In the genomic region with DNA sequence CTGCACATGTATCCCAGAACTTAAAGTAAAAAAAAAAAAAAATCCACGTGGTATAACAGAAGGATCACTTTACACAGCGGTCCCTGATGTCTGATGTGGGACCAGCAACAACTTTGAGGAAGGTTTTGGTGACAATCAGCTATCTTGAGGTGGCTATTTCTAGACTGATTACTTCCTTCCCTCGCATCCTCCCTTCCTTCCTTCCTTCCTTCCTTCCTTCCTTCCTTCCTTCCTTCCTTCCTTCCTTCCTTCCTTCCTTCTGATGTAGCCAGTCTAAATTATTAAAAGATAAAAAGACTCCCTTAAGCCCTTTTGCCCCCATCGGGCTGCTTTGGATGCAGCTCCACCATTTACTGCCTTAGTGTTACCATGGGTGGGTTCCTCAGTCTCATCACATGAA, we compare ENCODE assay signal across 24 cellular contexts.
"Had no signal": no experiment of that assay in that cellular context is flagged by ENCODE, and none has a peak within 500 bp of the region (broad histone marks: within the 10 kb centered on the region; RNA-seq: fewer than 3 reads in every experiment).

No MANE protein-coding gene starts in this region.

- H3K9me3 ChIP-seq: ascending aorta, heart left ventricle, left lung, lower lobe of right lung, tibial artery had no signal

- H3K4me1 Mint-ChIP-seq: neural progenitor cell had no signal

- H3K4me1 ChIP-seq: ascending aorta, foreskin keratinocyte, neural progenitor cell, tibial artery had no signal

- H3K27me3 ChIP-seq: ascending aorta, brain microvascular endothelial cell, foreskin keratinocyte, heart left ventricle, left lung, neural progenitor cell, tibial artery had no signal

- H3K4me3 ChIP-seq: ascending aorta, heart left ventricle, left lung, lower lobe of right lung, neural progenitor cell, skin epidermis, tibial artery had no signal

- H3K4me3 Mint-ChIP-seq: activated naive CD8-positive, alpha-beta T cell treated with anti-CD3 and anti-CD28 coated beads, Interleukin-2, amount 10 ng/mL, durations not matched to agents 7 days and 5 days; activated T-cell treated with anti-CD3 and anti-CD28 coated beads, Interleukin-2, amount 50 U/mL, for 72 hours; endodermal cell; natural killer cell; neural progenitor cell; stimulated activated naive CD8-positive, alpha-beta T cell treated with anti-CD3 and anti-CD28 coated beads, Interleukin-15, amount 100 ng/mL, for 72 hours; T-cell; T-helper 2 cell treated with Interferon-gamma antibody and Interleukin-4, amounts not matched to agents 5 μg/mL and 100 μg/mL, for 36 hours had no signal

- H3K27ac ChIP-seq: ascending aorta, brain microvascular endothelial cell, foreskin keratinocyte, heart left ventricle, left lung, lower lobe of right lung, neural progenitor cell, skin epidermis, tibial artery had no signal

- H3K36me3 ChIP-seq: ascending aorta, brain microvascular endothelial cell, heart left ventricle, left lung, lower lobe of right lung, neural progenitor cell, tibial artery had no signal

- ATAC-seq: foreskin keratinocyte; stimulated activated naive CD8-positive, alpha-beta T cell treated with anti-CD3 and anti-CD28 coated beads, Interleukin-15, amount 100 ng/mL, for 72 hours had no signal

- H3K27ac Mint-ChIP-seq: activated naive CD8-positive, alpha-beta T cell treated with anti-CD3 and anti-CD28 coated beads, Interleukin-2, amount 10 ng/mL, durations not matched to agents 7 days and 5 days; activated T-cell treated with anti-CD3 and anti-CD28 coated beads, Interleukin-2, amount 50 U/mL, for 72 hours; endodermal cell; natural killer cell; neural progenitor cell; stimulated activated naive CD8-positive, alpha-beta T cell treated with anti-CD3 and anti-CD28 coated beads, Interleukin-15, amount 100 ng/mL, for 72 hours; T-cell; T-helper 2 cell treated with Interferon-gamma antibody and Interleukin-4, amounts not matched to agents 5 μg/mL and 100 μg/mL, for 36 hours had no signal

- H3K27me3 Mint-ChIP-seq: activated naive CD8-positive, alpha-beta T cell treated with anti-CD3 and anti-CD28 coated beads, Interleukin-2, amount 10 ng/mL, durations not matched to agents 7 days and 5 days; stimulated activated naive CD8-positive, alpha-beta T cell treated with anti-CD3 and anti-CD28 coated beads, Interleukin-15, amount 100 ng/mL, for 72 hours; T-cell had no signal

- DNase-seq: activated CD4-positive, alpha-beta T cell treated with anti-CD3 and anti-CD28 coated beads for 4 hours; activated CD4-positive, alpha-beta T cell treated with anti-CD3 and anti-CD28 coated beads, Interleukin-2, amount 50 U/mL, for 4 hours; activated naive CD4-positive, alpha-beta T cell treated with Interleukin-2 at 50 U/mL for 16 hours; activated naive CD8-positive, alpha-beta T cell treated with anti-CD3 and anti-CD28 coated beads, Interleukin-2, amount 10 ng/mL, durations not matched to agents 7 days and 5 days; activated T-cell treated with anti-CD3 and anti-CD28 coated beads for 4 hours; activated T-cell treated with anti-CD3 and anti-CD28 coated beads, Interleukin-2, amount 50 U/mL, for 72 hours; brain microvascular endothelial cell; endodermal cell; foreskin keratinocyte; heart left ventricle; left lung; lower lobe of right lung; mesenchymal stem cell; natural killer cell; posterior cingulate gyrus; stimulated activated CD4-positive, alpha-beta T cell treated with anti-CD3 and anti-CD28 coated beads, Interleukin-12 subunit alpha, Interleukin-12 subunit beta, amount 100 ng/mL, for 4 hours; stimulated activated CD4-positive, alpha-beta T cell treated with anti-CD3 and anti-CD28 coated beads, Interleukin-4, amount 100 ng/mL, for 1 hour; stimulated activated naive CD8-positive, alpha-beta T cell treated with anti-CD3 and anti-CD28 coated beads, Interleukin-15, amount 100 ng/mL, for 72 hours; T-cell; tibial artery had no signal

- H3K36me3 Mint-ChIP-seq: activated naive CD8-positive, alpha-beta T cell treated with anti-CD3 and anti-CD28 coated beads, Interleukin-2, amount 10 ng/mL, durations not matched to agents 7 days and 5 days; natural killer cell had no signal

- H3K9me3 Mint-ChIP-seq: activated naive CD8-positive, alpha-beta T cell treated with anti-CD3 and anti-CD28 coated beads, Interleukin-2, amount 10 ng/mL, durations not matched to agents 7 days and 5 days; activated T-cell treated with anti-CD3 and anti-CD28 coated beads, Interleukin-2, amount 50 U/mL, for 72 hours; natural killer cell; neural progenitor cell; stimulated activated naive CD8-positive, alpha-beta T cell treated with anti-CD3 and anti-CD28 coated beads, Interleukin-15, amount 100 ng/mL, for 72 hours; T-cell; T-helper 2 cell treated with Interferon-gamma antibody and Interleukin-4, amounts not matched to agents 5 μg/mL and 100 μg/mL, for 36 hours had no signal
